In genomic region chr1:201889092-201889968, GRCh38 we compare ENCODE assay signal across 8 cellular contexts. TPM values are rescaled to one million over a fixed set of nuclear protein-coding genes. Genes with fewer than 3 reads are reported as not detected.
DNase-seq lines count a peak whose midpoint lies in the region; ATAC-seq and TF ChIP-seq lines count a peak whose summit lies in the region.

No MANE protein-coding gene starts in this region.

- H3K4me3 ChIP-seq in AG10803 (ENCODE audit: low read length) (peak overlapping the region; percentile 80), LNCaP clone FGC (ENCODE audit: low read depth, low read length) (peak overlapping the region; percentile 65)

- no peak for DNase-seq in AG10803 (ENCODE audit: low read depth)
- DNase-seq in LNCaP clone FGC (ENCODE audit: low read depth), result no peak
- no peak for DNase-seq in effector memory CD8-positive, alpha-beta T cell
- no peak for DNase-seq in neural crest cell (ENCODE audit: low read depth, low spot score)
- DNase-seq in stimulated activated CD8-positive, alpha-beta memory T cell treated with anti-CD3 and anti-CD28 coated beads, Interleukin-4, amount 100 ng/mL, for 48 hours, result no peak
- no peak for DNase-seq in pons (ENCODE audit: low spot score)
- no peak for DNase-seq in ACHN

- no peaks in the 10 kb centered on the region for H3K36me3 Mint-ChIP-seq in effector memory CD8-positive, alpha-beta T cell (ENCODE audit: insufficient read depth)
- no peaks in the 10 kb centered on the region for H3K36me3 Mint-ChIP-seq in neural crest cell (ENCODE audit: low read depth)

- H3K4me1 Mint-ChIP-seq in effector memory CD8-positive, alpha-beta T cell (ENCODE audit: low read depth in 2 of 2), result peaks cover 3 to 4% of the 10 kb centered on the region in 2 donors
- peaks cover 26% of the 10 kb centered on the region for H3K4me1 Mint-ChIP-seq in neural crest cell

- TF ChIP-seq CTCF in AG10803 (conservative IDR thresholded peaks at IDR 0.05; ENCODE audit: low read length) (no peak), LNCaP clone FGC (IDR thresholded peaks at IDR 0.05; ENCODE audit: control insufficient read depth, extremely low read depth, insufficient read depth) (no peak), neural crest cell (conservative IDR thresholded peaks at IDR 0.05) (no peak)

- no peak overlapping the region for H3K27ac Mint-ChIP-seq in effector memory CD8-positive, alpha-beta T cell
- no peak overlapping the region for H3K27ac Mint-ChIP-seq in neural crest cell (ENCODE audit: unreplicated experiment)

- in situ Hi-C loops in ACHN (cut with HindIII; ENCODE audit: low pct_ligation_motif_present, low pct_unique_long_range_greater_than_20kb, low sequenced_read_pairs), result no loop called here

- peak overlapping the region; percentile 71 to 74 for H3K4me3 Mint-ChIP-seq in effector memory CD8-positive, alpha-beta T cell
- H3K4me3 Mint-ChIP-seq in neural crest cell, result peak overlapping the region; percentile 86

- ATAC-seq in effector memory CD8-positive, alpha-beta T cell (replicated peaks), result peak; percentile 7
- ATAC-seq in GM19023 (IDR thresholded peaks at IDR 0.05; ENCODE audit: unreplicated experiment), result no peak

- no peaks in the 10 kb centered on the region for H3K9me3 Mint-ChIP-seq in effector memory CD8-positive, alpha-beta T cell
- no peaks in the 10 kb centered on the region for H3K9me3 Mint-ChIP-seq in neural crest cell

- peaks cover 59 to 62% of the 10 kb centered on the region in 2 donors for H3K27me3 Mint-ChIP-seq in effector memory CD8-positive, alpha-beta T cell
- peaks cover 10% of the 10 kb centered on the region for H3K27me3 Mint-ChIP-seq in neural crest cell (ENCODE audit: low read depth)

RNA-seq across cellular contexts. Expression of gene SHISA4, which starts 0.6 kb away (rescaled TPM):
- 10.8 and 11.7 TPM in 2 replicates for total RNA-seq in neural crest cell

RNA-seq across cellular contexts. Expression of gene LMOD1, which starts 57.0 kb away (rescaled TPM):
- 0.19 and 0.39 TPM in 2 replicates for total RNA-seq in neural crest cell
